8 cellular contexts compared by ENCODE assay signal in the genomic region with DNA sequence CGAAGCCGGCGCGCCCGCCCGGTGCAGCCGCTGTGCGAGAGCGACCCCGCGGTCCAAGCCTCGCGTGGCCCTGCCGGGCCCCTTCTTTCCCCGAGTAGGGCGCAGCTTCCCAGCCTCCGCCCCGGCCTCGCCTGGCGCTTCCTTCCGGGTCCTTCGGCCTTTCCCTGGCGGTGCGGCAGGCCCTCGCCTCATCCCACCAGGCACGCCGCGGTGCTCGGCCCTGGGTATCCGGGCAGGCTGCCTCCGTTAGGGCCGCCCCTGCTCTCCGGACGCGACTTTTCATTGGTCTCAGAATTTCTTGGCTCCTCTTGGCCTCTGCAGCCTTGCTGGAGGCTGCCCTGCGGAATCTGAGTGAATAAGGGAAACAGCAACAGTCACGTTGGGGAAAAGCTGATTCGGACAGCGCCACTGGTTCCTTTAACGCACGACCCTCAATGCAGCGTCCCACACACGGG. TPM values are rescaled to one million over a fixed set of nuclear protein-coding genes. Genes with fewer than 3 reads are reported as not detected.
DNase-seq lines count a peak whose midpoint lies in the region; ATAC-seq and TF ChIP-seq lines count a peak whose summit lies in the region.

No MANE protein-coding gene starts in this region.

- H3K4me1 ChIP-seq in gastrocnemius medialis = peaks cover 20 to 31% of the 10 kb centered on the region in 2 donors

- in situ Hi-C loops in SK-MEL-5 (cut with HindIII; ENCODE audit: low pct_unique_long_range_greater_than_20kb, low sequenced_read_pairs) = no loop called here
- in situ Hi-C loops in brain microvascular endothelial cell (cut with HindIII; ENCODE audit: low pct_ligation_motif_present, low sequenced_read_pairs) = no loop called here
- in situ Hi-C loops in gastrocnemius medialis (cut with MboI; ENCODE audit: low sequenced_read_pairs in 4 of 4) = loop anchor here in 3 of 4 donors (5.0 to 10.0 kb wide), 2 partner anchors 93 to 95 kb away; no protein-coding TSS in a partner anchor

- intact Hi-C loops in gastrocnemius medialis (cut with DNase I; ENCODE audit: low total_unique reads) = loop anchor here (1.0 to 10.0 kb wide), 7 partner anchors 58 to 673 kb away; a partner anchor contains a TSS

- H3K9me3 ChIP-seq in iPS-18c (ENCODE audit: control insufficient read depth, insufficient read depth, low read length) (peaks cover 5% of the 10 kb centered on the region), gastrocnemius medialis (no peaks in the 10 kb centered on the region)

- H3K4me3 ChIP-seq in brain microvascular endothelial cell (ENCODE audit: low read depth, low read length) (peak overlapping the region; percentile 61), iPS-18c (ENCODE audit: insufficient read depth, low read depth, low read length) (peak overlapping the region; percentile 85), gastrocnemius medialis (peak overlapping the region; percentile 76 to 96 (median 88))

- H3K27ac ChIP-seq in brain microvascular endothelial cell (peak overlapping the region; percentile 94), gastrocnemius medialis (peak overlapping the region; percentile 88 to 99 (median 97))

- no peak for TF ChIP-seq CTCF in brain microvascular endothelial cell (IDR thresholded peaks at IDR 0.05; ENCODE audit: low read depth, low read length, missing control alignments)
- no peak for TF ChIP-seq CTCF in gastrocnemius medialis (IDR thresholded peaks at IDR 0.05 in 4 of 5, conservative IDR thresholded peaks at IDR 0.05 in 1 of 5)

- H3K36me3 ChIP-seq in brain microvascular endothelial cell (replicated peaks) = no peaks in the 10 kb centered on the region
- peaks cover 0 to 14% of the 10 kb centered on the region in 2 donors for H3K36me3 ChIP-seq in gastrocnemius medialis

- peak; percentile 80 for DNase-seq in Daoy (ENCODE audit: low read depth)
- peak; percentile 64 for DNase-seq in SK-MEL-5 (ENCODE audit: low read depth, low spot score)
- peak; percentile 79 for DNase-seq in brain microvascular endothelial cell
- peak; percentile 22 to 61 for DNase-seq in gastrocnemius medialis
- no peak for DNase-seq in central memory CD4-positive, alpha-beta T cell

- ATAC-seq in GM19455 (IDR thresholded peaks at IDR 0.05; ENCODE audit: unreplicated experiment) (peak; percentile 40), HG03521 (IDR thresholded peaks at IDR 0.05; ENCODE audit: unreplicated experiment) (peak; percentile 27), gastrocnemius medialis (peak; percentile 37 to 46)

- no peak for TF ChIP-seq POLR2A in gastrocnemius medialis (IDR thresholded peaks at IDR 0.05)

- H3K27me3 ChIP-seq in brain microvascular endothelial cell (replicated peaks) = no peaks in the 10 kb centered on the region
- no peaks in the 10 kb centered on the region for H3K27me3 ChIP-seq in gastrocnemius medialis

RNA-seq across cellular contexts. Expression of a gene that starts 0.4 kb away (rescaled TPM):
- 3.2 and 4.9 TPM in 2 replicates for total RNA-seq in Daoy (2014; rRNA removed; shearing (Covaris generic))
- 6.0 and 7.3 TPM in 2 replicates for total RNA-seq in SK-MEL-5 (2014; rRNA removed; shearing (Covaris generic))
- 9.8 and 10.1 TPM in 2 replicates for polyA plus RNA-seq in SK-MEL-5 (2015; cell fraction: cytosol; rRNA removed)
- 70.6 and 75.2 TPM in 2 replicates for polyA plus RNA-seq in SK-MEL-5 (2015; cell fraction: nucleus; rRNA removed)
- total RNA-seq in gastrocnemius medialis = 10 to 100 TPM in 3 of 4 donors, 1 to 10 TPM in 1; 8.5 to 13.2 (median 12.3) TPM

RNA-seq across cellular contexts. Expression of a gene that starts 57.7 kb away (rescaled TPM):
- 68.7 and 80.6 TPM in 2 replicates for total RNA-seq in Daoy (2014; rRNA removed; shearing (Covaris generic))
- 45.5 and 52.1 TPM in 2 replicates for total RNA-seq in SK-MEL-5 (2014; rRNA removed; shearing (Covaris generic))
- polyA plus RNA-seq in SK-MEL-5 (2015; cell fraction: cytosol; rRNA removed) = 76.5 and 83.7 TPM in 2 replicates
- 78.7 and 91.1 TPM in 2 replicates for polyA plus RNA-seq in SK-MEL-5 (2015; cell fraction: nucleus; rRNA removed)
- total RNA-seq in gastrocnemius medialis = 10 to 100 TPM; 30.0 to 42.7 (median 34.3) TPM

RNA-seq across cellular contexts. Expression of a gene that starts 58.8 kb away (rescaled TPM):
- not detected in 2 replicates for total RNA-seq in Daoy (2014; rRNA removed; shearing (Covaris generic))
- total RNA-seq in SK-MEL-5 (2014; rRNA removed; shearing (Covaris generic)) = not detected in 2 replicates
- not detected in 2 replicates for polyA plus RNA-seq in SK-MEL-5 (2015; cell fraction: cytosol; rRNA removed)
- not detected in 2 replicates for polyA plus RNA-seq in SK-MEL-5 (2015; cell fraction: nucleus; rRNA removed)
- total RNA-seq in gastrocnemius medialis = not detected

Comparison
In these comparisons a context has a peak if more than half of its experiments do, and no peak if none do; other contexts are left out.
1. in situ Hi-C loops: an anchor here in gastrocnemius medialis (5.0 to 10.0 kb wide); none called in SK-MEL-5 and brain microvascular endothelial cell.